Comparison of ENCODE assay signal across 1 cellular context in genomic region chr6:75272145-75272840, GRCh38.
TF ChIP-seq lines count a peak whose summit lies in the region.

No MANE protein-coding gene starts in this region.

TF ChIP-seq in H1, 55 proteins besides CTCF, POLR2A, EP300 and RAD21:
- TF ChIP-seq SRF (IDR thresholded peaks at IDR 0.05; ENCODE audit: low read depth, low read length) (0 out of 2 replicates have a peak, but pooled peaks have one; percentile 19), RXRA (IDR thresholded peaks at IDR 0.05; ENCODE audit: insufficient read depth, low read depth, low read length) (no peak), EGR1 (IDR thresholded peaks at IDR 0.05; ENCODE audit: borderline replicate concordance, low read depth, low read length) (no peak), CHD1 (IDR thresholded peaks at IDR 0.05; ENCODE audit: low read depth, low read length) (no peak), BACH1 (IDR thresholded peaks at IDR 0.05; ENCODE audit: low read length) (no peak)
TF ChIP-seq in H1: peak in this region for 1.
